Comparison of ENCODE assay signal across 8 cellular contexts in the genomic region with DNA sequence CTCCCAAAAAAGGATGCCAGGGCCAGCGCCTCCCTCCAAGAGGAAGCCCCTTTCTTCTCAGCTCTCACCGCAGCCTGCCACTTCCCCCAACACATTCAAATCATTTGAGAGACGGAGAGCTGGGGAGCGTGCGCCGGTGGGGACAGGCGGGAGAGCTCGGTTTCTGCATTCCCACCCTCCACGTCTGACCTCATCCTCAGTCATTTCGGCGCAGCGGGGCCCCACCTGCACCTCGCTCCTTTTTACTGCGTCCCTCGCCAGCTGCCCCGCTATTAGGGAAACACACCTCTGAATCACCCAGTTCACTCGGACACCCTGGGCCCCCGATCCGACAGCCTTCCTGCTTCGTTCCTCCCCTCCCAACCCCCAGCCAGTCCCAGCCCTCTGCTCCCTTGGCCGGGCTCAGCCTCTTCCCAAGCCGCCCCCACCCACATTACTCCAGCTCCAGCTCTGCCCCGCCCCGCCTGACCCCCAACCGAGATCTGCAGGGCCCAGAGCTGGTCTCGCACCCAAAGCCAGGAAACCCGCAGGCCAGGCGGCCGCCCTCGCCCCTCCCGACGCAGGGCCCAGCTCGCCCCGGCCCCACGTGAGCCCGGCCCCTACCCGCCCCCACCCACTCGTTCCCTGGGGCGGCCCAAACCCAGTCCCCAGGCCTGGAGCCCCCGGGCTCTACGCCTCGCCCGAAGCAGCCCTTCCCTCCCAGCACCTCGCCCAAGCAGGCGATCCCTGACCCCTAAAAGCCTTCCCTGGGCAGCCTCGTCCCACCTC. TPM values are rescaled to one million over a fixed set of nuclear protein-coding genes. Genes with fewer than 3 reads are reported as not detected.
DNase-seq lines count a peak whose midpoint lies in the region; ATAC-seq and TF ChIP-seq lines count a peak whose summit lies in the region.

No MANE protein-coding gene starts in this region.

- H3K4me1 ChIP-seq in DOHH2 (ENCODE audit: control insufficient read depth, low read length) (peaks cover 43% of the 10 kb centered on the region), endocrine pancreas (ENCODE audit: control insufficient read depth, insufficient read depth, low read length) (peaks cover 5% of the 10 kb centered on the region)

- H3K4me2 ChIP-seq in DOHH2 (ENCODE audit: low read length) = peak overlapping the region; percentile 74

- H3K9me2 ChIP-seq in DOHH2 (replicated peaks; ENCODE audit: control insufficient read depth, low read length) = no peaks in the 10 kb centered on the region

- peak overlapping the region; percentile 97 for H3K9ac ChIP-seq in endocrine pancreas (ENCODE audit: control insufficient read depth, insufficient read depth, low read length)

- TF ChIP-seq CTCF in DOHH2 (IDR thresholded peaks at IDR 0.05; ENCODE audit: low read depth, low read length, poor library complexity, severe bottlenecking) = no peak

- H3K4me3 ChIP-seq in DOHH2 (ENCODE audit: low read length) = peak overlapping the region; percentile 77
- peak overlapping the region; percentile 95 for H3K4me3 ChIP-seq in endocrine pancreas (ENCODE audit: control insufficient read depth, insufficient read depth, low read length)

- peaks cover 14% of the 10 kb centered on the region for H3K27me3 ChIP-seq in DOHH2 (ENCODE audit: control insufficient read depth, low read length)
- no peaks in the 10 kb centered on the region for H3K27me3 ChIP-seq in endocrine pancreas (ENCODE audit: control insufficient read depth, insufficient read depth, low read length)

- H3K27ac ChIP-seq in DOHH2 (ENCODE audit: low read depth, low read length) = no peak overlapping the region

- H3K9me3 ChIP-seq in DOHH2 (ENCODE audit: control insufficient read depth, insufficient read depth, low read length) (no peaks in the 10 kb centered on the region), endocrine pancreas (ENCODE audit: control insufficient read depth, low read length) (no peaks in the 10 kb centered on the region)

- H3K79me2 ChIP-seq in DOHH2 (ENCODE audit: control insufficient read depth, low read length) = peaks cover 2% of the 10 kb centered on the region

- peak; percentile 1 for ATAC-seq in HG03025 (IDR thresholded peaks at IDR 0.05; ENCODE audit: low FRiP score, unreplicated experiment)
- no peak for ATAC-seq in HG02571 (IDR thresholded peaks at IDR 0.05; ENCODE audit: unreplicated experiment)

- peaks cover 5% of the 10 kb centered on the region; the same call in 1 of the 2 replicates for H3F3A ChIP-seq in DOHH2 (ENCODE audit: control insufficient read depth, insufficient read depth)

- DNase-seq in NCI-H510A treated with DMSO at 0.1 percent for 48 hours (lab: John Stamatoyannopoulos, UW) (peak; percentile 62), mesenteric fat pad (ENCODE audit: low spot score) (peak; percentile 91)
- DNase-seq in activated CD4-positive, alpha-beta T cell treated with anti-CD3 and anti-CD28 coated beads, Interleukin-2, amount 50 U/mL, for 4 hours = peak; percentile 1 to 12
- DNase-seq in stimulated activated CD8-positive, alpha-beta memory T cell treated with anti-CD3 and anti-CD28 coated beads, Interleukin-2, amount 100 ng/mL, for 48 hours (ENCODE audit: low read depth in 2 of 2) = peak; percentile 40 to 43

- H4K20me1 ChIP-seq in DOHH2 (ENCODE audit: control insufficient read depth, insufficient read depth, low read depth, low read length) = no peaks in the 10 kb centered on the region

- H3K36me3 ChIP-seq in DOHH2 (ENCODE audit: control insufficient read depth, low read length) = no peaks in the 10 kb centered on the region
- no peaks in the 10 kb centered on the region for H3K36me3 ChIP-seq in endocrine pancreas (ENCODE audit: control insufficient read depth, insufficient read depth, low read length)

RNA-seq across cellular contexts. Expression of gene CORO1C, which starts 0.8 kb away (rescaled TPM):
- total RNA-seq in mesenteric fat pad = 241 TPM

Comparison
In these comparisons a context has a peak if more than half of its experiments do, and no peak if none do; other contexts are left out.
1. DNase-seq: peak in every context shown above with its lines; median percentile 91 in mesenteric fat pad; 62 in NCI-H510A treated with DMSO at 0.1 percent for 48 hours; 42 in stimulated activated CD8-positive, alpha-beta memory T cell treated with anti-CD3 and anti-CD28 coated beads, Interleukin-2, amount 100 ng/mL, for 48 hours; 6 in activated CD4-positive, alpha-beta T cell treated with anti-CD3 and anti-CD28 coated beads, Interleukin-2, amount 50 U/mL, for 4 hours.